Comparison of ENCODE assay signal across 13 cellular contexts in the genomic region with DNA sequence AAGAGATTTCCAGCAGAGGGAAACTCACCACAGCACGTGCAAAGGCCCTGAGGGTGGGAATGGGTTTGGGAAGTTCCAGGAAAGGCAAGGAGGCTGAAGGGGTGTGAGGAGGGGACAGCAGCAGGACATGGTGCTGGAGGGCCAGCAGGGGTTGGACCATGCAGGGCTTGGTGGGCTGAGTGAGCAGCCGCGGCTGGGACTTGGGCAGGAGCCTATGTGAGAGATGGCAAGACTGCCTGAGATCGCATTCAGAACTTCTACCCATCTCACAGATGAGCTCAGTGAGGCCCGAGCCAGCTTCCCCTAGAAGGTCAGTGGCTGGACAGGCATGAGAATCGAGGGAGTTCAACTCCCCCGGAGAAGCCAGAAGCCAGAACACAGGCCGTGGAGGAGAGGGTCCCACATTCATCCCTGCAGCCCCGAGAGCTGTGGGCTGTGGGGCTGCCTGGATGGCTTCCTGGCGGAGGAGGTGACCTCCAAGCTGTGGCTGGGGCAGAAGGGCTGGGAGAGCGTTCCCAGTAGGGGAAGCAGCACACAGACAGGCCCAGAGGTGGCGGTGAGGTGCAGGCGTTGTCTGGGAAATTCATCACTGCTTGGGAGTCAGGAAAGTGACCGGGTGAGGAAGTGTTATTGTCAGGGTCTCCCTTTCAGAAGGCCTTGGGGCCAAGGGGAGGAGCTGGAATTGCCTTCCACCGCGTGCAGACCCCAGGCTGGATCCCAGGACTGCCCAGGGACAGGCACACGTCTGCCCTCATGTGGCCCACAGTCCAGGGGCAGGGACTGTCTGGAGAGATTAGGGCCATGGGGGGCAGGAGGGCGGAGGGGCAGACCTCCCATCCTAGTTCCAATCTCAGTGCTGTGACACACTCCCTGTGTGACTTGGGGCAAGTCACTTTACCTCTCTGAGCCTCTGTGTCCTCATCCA.
A peak's percentile ranks its signal among the peaks of the same experiment; 100 is the strongest.
DNase-seq lines count a peak whose midpoint lies in the region; ATAC-seq and TF ChIP-seq lines count a peak whose summit lies in the region.
"Had no signal": no experiment of that assay in that cellular context is flagged by ENCODE, and none has a peak within 500 bp of the region (broad histone marks: within the 10 kb centered on the region; RNA-seq: fewer than 3 reads in every experiment).

No MANE protein-coding gene starts in this region.

- TF ChIP-seq CTCF in Calu3 (IDR thresholded peaks at IDR 0.05; ENCODE audit: unreplicated experiment) (no peak), PC-3 (conservative IDR thresholded peaks at IDR 0.05; ENCODE audit: low read depth, low read length) (peak; percentile 43; the same call in 1 of the 2 replicates), fibroblast of lung (conservative IDR thresholded peaks at IDR 0.05 in 1 of 2, IDR thresholded peaks at IDR 0.05 in 1 of 2; ENCODE audit: low read depth in 1 of 2, low read length in 2 of 2) (no peak)

- H4K20me1 ChIP-seq in PC-3 (ENCODE audit: low read length) (no peaks in the 10 kb centered on the region), fibroblast of lung (ENCODE audit: control insufficient read depth, extremely low read depth, insufficient read depth, low read length) (no peaks in the 10 kb centered on the region), Karpas-422 (ENCODE audit: insufficient read depth, low read depth, low read length) (no peaks in the 10 kb centered on the region)

- no TSS peak for BruUV-seq in Calu3 (replicated peaks; lab: Mats Ljungman, UMichigan)
- BruUV-seq in PC-3 (replicated peaks; lab: Mats Ljungman, UMichigan), result no TSS peak

- DNase-seq in Calu3 (no peak), PC-3 (no peak), fibroblast of lung (ENCODE audit: low read depth in 2 of 2) (no peak), Karpas-422 (no peak), GF-D8 (lab: John Stamatoyannopoulos, UW) (no peak)
- no peak for DNase-seq in effector CD8-positive, alpha-beta T cell (lab: John Stamatoyannopoulos, UW)
- DNase-seq: C1 segment of cervical spinal cord, head of caudate nucleus, NCI-H1436, NCI-H748 treated with DMSO at 0.1 percent for 48 hours had no signal

- intact Hi-C loops in Calu3 (cut with micrococcal nuclease; ENCODE audit: unreplicated experiment), result no loop called here
- intact Hi-C loops in PC-3 (cut with micrococcal nuclease), result no loop called here

- H3K36me3 ChIP-seq in PC-3 (ENCODE audit: low read depth, low read length), result no peaks in the 10 kb centered on the region
- no peaks in the 10 kb centered on the region for H3K36me3 ChIP-seq in fibroblast of lung (ENCODE audit: control insufficient read depth, insufficient read depth, low read length)
- H3K36me3 ChIP-seq in skeletal muscle tissue (ENCODE audit: control insufficient read depth in 3 of 3, insufficient read depth in 3 of 3, low read length in 3 of 3), result no peaks in the 10 kb centered on the region
- no peaks in the 10 kb centered on the region for H3K36me3 ChIP-seq in Karpas-422 (ENCODE audit: insufficient read depth, low read length)

- H3K36me3 Mint-ChIP-seq in Calu3 (ENCODE audit: insufficient read depth, unreplicated experiment), result peaks cover 5% of the 10 kb centered on the region

- H3K4me3 ChIP-seq in PC-3 (ENCODE audit: low read length) (no peak overlapping the region), fibroblast of lung (replicated peaks in 1 of 4; ENCODE audit: control extremely low read depth in 1 of 4, insufficient read depth in 1 of 4, low read depth in 3 of 4, low read length in 4 of 4) (no peak overlapping the region), skeletal muscle tissue (ENCODE audit: low read length in 3 of 3) (no peak overlapping the region), Karpas-422 (ENCODE audit: low read length) (no peak overlapping the region)
- H3K4me3 ChIP-seq: lung had no signal

- H3K4me1 ChIP-seq in PC-3 (ENCODE audit: insufficient read depth, low read length) (peaks cover 19% of the 10 kb centered on the region), fibroblast of lung (ENCODE audit: control insufficient read depth, extremely low read depth, insufficient read depth, low read length) (peaks cover 18% of the 10 kb centered on the region), skeletal muscle tissue (ENCODE audit: control insufficient read depth in 3 of 3, insufficient read depth in 3 of 3, low read length in 3 of 3) (peaks cover 20 to 39% (median 22%) of the 10 kb centered on the region in 3 donors), Karpas-422 (ENCODE audit: low read length) (no peaks in the 10 kb centered on the region)

- H3K27ac ChIP-seq in PC-3 (ENCODE audit: low read length) (peak overlapping the region; percentile 24; the same call in 1 of the 2 replicates), fibroblast of lung (ENCODE audit: insufficient read depth, low read length) (peak overlapping the region; percentile 49), skeletal muscle tissue (ENCODE audit: low read depth, low read length) (peak overlapping the region; percentile 91), Karpas-422 (ENCODE audit: low read length) (no peak overlapping the region)

- H3F3A ChIP-seq in PC-3 (ENCODE audit: low read length, unreplicated experiment), result no peaks in the 10 kb centered on the region

- H3K9ac ChIP-seq in PC-3 (ENCODE audit: low read length), result no peak overlapping the region
- H3K9ac ChIP-seq in fibroblast of lung (ENCODE audit: insufficient read depth, low read length), result no peak overlapping the region
- peak overlapping the region in 1 of 3 donors; percentile 25 for H3K9ac ChIP-seq in skeletal muscle tissue (ENCODE audit: low read depth in 1 of 3, low read length in 3 of 3)
- H3K9ac ChIP-seq in Karpas-422 (ENCODE audit: low read length), result no peak overlapping the region

- no peaks in the 10 kb centered on the region for H3K9me3 Mint-ChIP-seq in Calu3 (ENCODE audit: low read depth, unreplicated experiment)

- H3K4me3 Mint-ChIP-seq in Calu3 (ENCODE audit: low read depth, unreplicated experiment), result no peak overlapping the region

- no peaks in the 10 kb centered on the region for H3K79me2 ChIP-seq in PC-3 (ENCODE audit: low read length)
- H3K79me2 ChIP-seq in fibroblast of lung (ENCODE audit: control insufficient read depth, insufficient read depth, low read length), result no peaks in the 10 kb centered on the region
- H3K79me2 ChIP-seq in Karpas-422 (ENCODE audit: low read length), result no peaks in the 10 kb centered on the region

- H3K9me2 ChIP-seq in PC-3 (replicated peaks; ENCODE audit: low read length) (no peaks in the 10 kb centered on the region), Karpas-422 (replicated peaks; ENCODE audit: insufficient read depth, low read length) (no peaks in the 10 kb centered on the region)

- CTCF ChIA-PET in Calu3 (lab: Charles Lee), result interaction anchor here (1.6 kb wide), 1 partner anchor 75 kb away, joined by 4 read pairs; no protein-coding TSS in a partner anchor
- CTCF ChIA-PET in PC-3 (lab: Charles Lee), result no interaction called here

- H3K27ac Mint-ChIP-seq in Calu3 (ENCODE audit: unreplicated experiment), result peak overlapping the region; percentile 29

- H3K4me2 ChIP-seq in PC-3 (ENCODE audit: low read length) (no peak overlapping the region), fibroblast of lung (ENCODE audit: extremely low read depth, insufficient read depth, low read length) (no peak overlapping the region), Karpas-422 (ENCODE audit: low read depth, low read length, poor library complexity, severe bottlenecking) (no peak overlapping the region)

- H3K4me1 Mint-ChIP-seq in Calu3 (ENCODE audit: low read depth, unreplicated experiment), result peaks cover 44% of the 10 kb centered on the region

- H2AFZ ChIP-seq in PC-3 (ENCODE audit: low read length) (no peak overlapping the region), fibroblast of lung (ENCODE audit: low read length) (no peak overlapping the region), Karpas-422 (ENCODE audit: low read length) (no peak overlapping the region)

- POLR2A ChIA-PET in PC-3 (lab: Charles Lee; ENCODE audit: unreplicated experiment), result no interaction called here

- no peaks in the 10 kb centered on the region for H3K27me3 Mint-ChIP-seq in Calu3 (ENCODE audit: unreplicated experiment)

- peak; percentile 29 for ATAC-seq in PC-3
- ATAC-seq in SK-N-SH treated with all-trans-retinoic acid at 6 μM for 48 hours, result no peak

- H3K27me3 ChIP-seq in PC-3 (ENCODE audit: low read length), result no peaks in the 10 kb centered on the region
- no peaks in the 10 kb centered on the region for H3K27me3 ChIP-seq in fibroblast of lung (ENCODE audit: control insufficient read depth, insufficient read depth, low read length)
- no peaks in the 10 kb centered on the region for H3K27me3 ChIP-seq in skeletal muscle tissue (ENCODE audit: control insufficient read depth in 3 of 3, insufficient read depth in 3 of 3, low read length in 3 of 3)
- no peaks in the 10 kb centered on the region for H3K27me3 ChIP-seq in Karpas-422 (ENCODE audit: low read length)

- no peaks in the 10 kb centered on the region for H3K9me3 ChIP-seq in PC-3 (ENCODE audit: low read length)
- no peaks in the 10 kb centered on the region for H3K9me3 ChIP-seq in fibroblast of lung (ENCODE audit: control insufficient read depth, insufficient read depth, low read depth, low read length)
- H3K9me3 ChIP-seq in skeletal muscle tissue (ENCODE audit: control insufficient read depth in 3 of 3, low read length in 3 of 3), result no peaks in the 10 kb centered on the region
- no peaks in the 10 kb centered on the region for H3K9me3 ChIP-seq in Karpas-422 (ENCODE audit: low read length)

TF ChIP-seq in SK-N-SH treated with all-trans-retinoic acid at 6 μM for 48 hours, 23 proteins besides CTCF, POLR2A, EP300 and RAD21 (continues in another document):
- TF ChIP-seq, protein P1, sequence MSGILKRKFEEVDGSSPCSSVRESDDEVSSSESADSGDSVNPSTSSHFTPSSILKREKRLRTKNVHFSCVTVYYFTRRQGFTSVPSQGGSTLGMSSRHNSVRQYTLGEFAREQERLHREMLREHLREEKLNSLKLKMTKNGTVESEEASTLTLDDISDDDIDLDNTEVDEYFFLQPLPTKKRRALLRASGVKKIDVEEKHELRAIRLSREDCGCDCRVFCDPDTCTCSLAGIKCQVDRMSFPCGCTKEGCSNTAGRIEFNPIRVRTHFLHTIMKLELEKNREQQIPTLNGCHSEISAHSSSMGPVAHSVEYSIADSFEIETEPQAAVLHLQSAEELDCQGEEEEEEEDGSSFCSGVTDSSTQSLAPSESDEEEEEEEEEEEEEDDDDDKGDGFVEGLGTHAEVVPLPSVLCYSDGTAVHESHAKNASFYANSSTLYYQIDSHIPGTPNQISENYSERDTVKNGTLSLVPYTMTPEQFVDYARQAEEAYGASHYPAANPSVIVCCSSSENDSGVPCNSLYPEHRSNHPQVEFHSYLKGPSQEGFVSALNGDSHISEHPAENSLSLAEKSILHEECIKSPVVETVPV (CRISPR knock-in tag; IDR thresholded peaks at IDR 0.05), result no peak
- TF ChIP-seq BACH2 (CRISPR knock-in tag; IDR thresholded peaks at IDR 0.05; ENCODE audit: borderline replicate concordance), result no peak
